ENCODE assay signal across 1 cellular context in the genomic region with DNA sequence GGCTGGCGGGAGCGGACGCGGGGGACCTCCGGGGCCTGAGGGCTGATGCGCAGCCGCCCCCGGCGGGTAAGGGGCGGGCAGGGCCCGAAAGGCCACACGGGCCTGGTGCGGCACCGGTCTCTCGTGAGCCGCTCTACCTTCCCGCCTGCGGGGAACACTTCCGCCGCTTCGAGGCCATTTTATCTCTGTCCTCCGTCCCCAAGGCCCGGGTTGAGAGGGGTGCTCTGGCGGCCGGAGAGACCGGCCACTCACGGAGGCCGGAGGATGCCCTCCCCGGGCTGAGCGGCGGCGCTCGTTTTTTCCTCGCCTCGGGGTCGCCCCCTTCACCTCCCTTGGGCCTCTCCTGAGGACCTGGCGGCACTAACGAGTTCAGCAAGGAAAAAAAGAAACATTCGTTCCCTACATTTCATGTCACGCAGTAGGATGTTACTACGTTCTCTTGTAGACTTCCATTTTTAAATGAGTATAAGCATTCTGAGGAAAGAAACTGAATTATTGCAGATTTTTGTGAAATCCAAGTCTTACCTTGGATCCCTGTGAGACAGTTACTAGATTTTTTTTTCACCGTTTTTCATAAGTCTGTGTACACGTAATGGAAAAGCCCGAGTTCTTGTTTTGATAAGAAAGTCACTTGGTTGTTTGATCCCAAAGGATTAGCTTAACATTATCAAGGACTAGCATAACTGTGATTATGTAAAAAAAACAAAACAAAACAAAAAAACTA.
TF ChIP-seq lines count a peak whose summit lies in the region.

No MANE protein-coding gene starts in this region.

TF ChIP-seq in HepG2, 621 proteins besides CTCF, POLR2A, EP300 and RAD21 (continued from another document):
- TF ChIP-seq CENPT (CRISPR knock-in tag; IDR thresholded peaks at IDR 0.05; ENCODE audit: low read depth) (0 out of 2 replicates have a peak, but pooled peaks have one; percentile 32), ZNF274 (CRISPR knock-in tag; IDR thresholded peaks at IDR 0.05) (no peak; the same call in 1 of the 2 replicates)
- TF ChIP-seq, protein P1, sequence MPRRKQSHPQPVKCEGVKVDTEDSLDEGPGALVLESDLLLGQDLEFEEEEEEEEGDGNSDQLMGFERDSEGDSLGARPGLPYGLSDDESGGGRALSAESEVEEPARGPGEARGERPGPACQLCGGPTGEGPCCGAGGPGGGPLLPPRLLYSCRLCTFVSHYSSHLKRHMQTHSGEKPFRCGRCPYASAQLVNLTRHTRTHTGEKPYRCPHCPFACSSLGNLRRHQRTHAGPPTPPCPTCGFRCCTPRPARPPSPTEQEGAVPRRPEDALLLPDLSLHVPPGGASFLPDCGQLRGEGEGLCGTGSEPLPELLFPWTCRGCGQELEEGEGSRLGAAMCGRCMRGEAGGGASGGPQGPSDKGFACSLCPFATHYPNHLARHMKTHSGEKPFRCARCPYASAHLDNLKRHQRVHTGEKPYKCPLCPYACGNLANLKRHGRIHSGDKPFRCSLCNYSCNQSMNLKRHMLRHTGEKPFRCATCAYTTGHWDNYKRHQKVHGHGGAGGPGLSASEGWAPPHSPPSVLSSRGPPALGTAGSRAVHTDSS (CRISPR knock-in tag; conservative IDR thresholded peaks at IDR 0.05) = no peak
TF ChIP-seq in HepG2: peak in this region for 105.
